ENCODE assay signal across 29 cellular contexts in genomic region chr6:124495316-124496176, GRCh38.
"Had no signal": no experiment of that assay in that cellular context is flagged by ENCODE, and none has a peak within 500 bp of the region (broad histone marks: within the 10 kb centered on the region; RNA-seq: fewer than 3 reads in every experiment).

No MANE protein-coding gene starts in this region.

- H3K36me3 Mint-ChIP-seq: activated naive CD8-positive, alpha-beta T cell; mesothelial cell of epicardium; natural killer cell had no signal

- H3K4me3 ChIP-seq: adrenal gland, ascending aorta, cardiac muscle cell, left lung, pancreas, right lobe of liver, skin epidermis, tibial artery had no signal

- ATAC-seq: activated CD4-positive, alpha-beta T cell treated with anti-CD3 and anti-CD28 coated beads for 36 hours; activated T-helper 17 cell treated with anti-CD3 and anti-CD28 coated beads, Interleukin-2, amount 50 U/mL, for 72 hours; left lung; natural killer cell; pancreas; right lobe of liver had no signal

- H3K27ac ChIP-seq: adrenal gland, ascending aorta, cardiac muscle cell, left lung, neutrophil, pancreas, right lobe of liver, skin epidermis, tibial artery had no signal

- H3K4me1 ChIP-seq: adrenal gland, ascending aorta, left lung, pancreas, right lobe of liver, tibial artery had no signal

- H3K9me3 ChIP-seq: adrenal gland, ascending aorta, left lung, neutrophil, pancreas, right lobe of liver, tibial artery had no signal

- H3K27ac Mint-ChIP-seq: activated B cell treated with CpG ODN at 0.5 μM for 24 hours; activated CD4-positive, alpha-beta T cell treated with anti-CD3 and anti-CD28 coated beads for 36 hours; activated naive CD8-positive, alpha-beta T cell; activated T-cell treated with anti-CD3 and anti-CD28 coated beads, Interleukin-2, amount 50 U/mL, for 24 hours; activated T-helper 17 cell treated with anti-CD3 and anti-CD28 coated beads, Interleukin-2, amount 50 U/mL, for 72 hours; dendritic cell treated with granulocyte-macrophage colony-stimulating factor and Interleukin-4, amounts not matched to agents 40 ng/mL and 50 ng/mL, for 4 days; mesothelial cell of epicardium; natural killer cell; stimulated activated naive CD8-positive, alpha-beta T cell treated with anti-CD3 and anti-CD28 coated beads, Interleukin-15, Interleukin-2, amounts not matched to agents 100 ng/mL and 50 ng/mL, for 24 hours; T-helper 1 cell treated with Interleukin-12 subunit alpha and Interleukin-12 subunit beta and Interleukin-4 antibody, amounts not matched to agents 30 μg/mL and 1 μg/mL, for 36 hours had no signal

- H3K9me3 Mint-ChIP-seq: activated T-cell treated with anti-CD3 and anti-CD28 coated beads, Interleukin-2, amount 50 U/mL, for 24 hours; dendritic cell treated with granulocyte-macrophage colony-stimulating factor and Interleukin-4, amounts not matched to agents 40 ng/mL and 50 ng/mL, for 4 days; mesothelial cell of epicardium; T-helper 1 cell treated with Interleukin-12 subunit alpha and Interleukin-12 subunit beta and Interleukin-4 antibody, amounts not matched to agents 30 μg/mL and 1 μg/mL, for 36 hours had no signal

- H3K36me3 ChIP-seq: adrenal gland, ascending aorta, cardiac muscle cell, left lung, neutrophil, pancreas, right lobe of liver, tibial artery had no signal

- H3K4me3 Mint-ChIP-seq: activated B cell treated with CpG ODN at 0.5 μM for 24 hours; activated CD4-positive, alpha-beta T cell treated with anti-CD3 and anti-CD28 coated beads for 36 hours; activated naive CD8-positive, alpha-beta T cell; activated T-cell treated with anti-CD3 and anti-CD28 coated beads, Interleukin-2, amount 50 U/mL, for 24 hours; activated T-helper 17 cell treated with anti-CD3 and anti-CD28 coated beads, Interleukin-2, amount 50 U/mL, for 72 hours; dendritic cell treated with granulocyte-macrophage colony-stimulating factor and Interleukin-4, amounts not matched to agents 40 ng/mL and 50 ng/mL, for 4 days; mesothelial cell of epicardium; natural killer cell; stimulated activated naive CD8-positive, alpha-beta T cell treated with anti-CD3 and anti-CD28 coated beads, Interleukin-15, Interleukin-2, amounts not matched to agents 100 ng/mL and 50 ng/mL, for 24 hours; T-helper 1 cell treated with Interleukin-12 subunit alpha and Interleukin-12 subunit beta and Interleukin-4 antibody, amounts not matched to agents 30 μg/mL and 1 μg/mL, for 36 hours had no signal

- H3K4me1 Mint-ChIP-seq: activated B cell treated with CpG ODN at 0.5 μM for 24 hours; activated CD4-positive, alpha-beta T cell treated with anti-CD3 and anti-CD28 coated beads for 36 hours; activated T-helper 17 cell treated with anti-CD3 and anti-CD28 coated beads, Interleukin-2, amount 50 U/mL, for 72 hours; natural killer cell had no signal

- H3K27me3 ChIP-seq: adrenal gland, ascending aorta, cardiac muscle cell, left lung, neutrophil, right lobe of liver, tibial artery had no signal

- H3K27me3 Mint-ChIP-seq: activated B cell treated with CpG ODN at 0.5 μM for 24 hours; activated CD4-positive, alpha-beta T cell treated with anti-CD3 and anti-CD28 coated beads for 36 hours; activated naive CD8-positive, alpha-beta T cell; activated T-cell treated with anti-CD3 and anti-CD28 coated beads, Interleukin-2, amount 50 U/mL, for 24 hours; activated T-helper 17 cell treated with anti-CD3 and anti-CD28 coated beads, Interleukin-2, amount 50 U/mL, for 72 hours; dendritic cell treated with granulocyte-macrophage colony-stimulating factor and Interleukin-4, amounts not matched to agents 40 ng/mL and 50 ng/mL, for 4 days; stimulated activated naive CD8-positive, alpha-beta T cell treated with anti-CD3 and anti-CD28 coated beads, Interleukin-15, Interleukin-2, amounts not matched to agents 100 ng/mL and 50 ng/mL, for 24 hours had no signal

- DNase-seq: activated B cell treated with CpG ODN at 0.5 μM for 24 hours; activated CD4-positive, alpha-beta T cell treated with anti-CD3 and anti-CD28 coated beads for 36 hours; activated CD4-positive, alpha-beta T cell treated with anti-CD3 and anti-CD28 coated beads, Interleukin-2, amount 50 U/mL, for 4 hours; activated CD8-positive, alpha-beta memory T cell treated with anti-CD3 and anti-CD28 coated beads for 24 hours; activated CD8-positive, alpha-beta memory T cell treated with anti-CD3 and anti-CD28 coated beads, Interleukin-2, amount 50 U/mL, for 4 hours; activated T-cell treated with anti-CD3 and anti-CD28 coated beads, Interleukin-2, amount 50 U/mL, for 24 hours; adrenal gland; effector CD4-positive, alpha-beta T cell; erythroblast; foreskin fibroblast; kidney; left lung; natural killer cell; pancreas; right lobe of liver; stimulated activated CD4-positive, alpha-beta T cell treated with anti-CD3 and anti-CD28 coated beads, Interleukin-1b, Interleukin-23, amount 100 ng/mL, for 48 hours; substantia nigra; T1000; tibial artery had no signal
